In the genomic region with DNA sequence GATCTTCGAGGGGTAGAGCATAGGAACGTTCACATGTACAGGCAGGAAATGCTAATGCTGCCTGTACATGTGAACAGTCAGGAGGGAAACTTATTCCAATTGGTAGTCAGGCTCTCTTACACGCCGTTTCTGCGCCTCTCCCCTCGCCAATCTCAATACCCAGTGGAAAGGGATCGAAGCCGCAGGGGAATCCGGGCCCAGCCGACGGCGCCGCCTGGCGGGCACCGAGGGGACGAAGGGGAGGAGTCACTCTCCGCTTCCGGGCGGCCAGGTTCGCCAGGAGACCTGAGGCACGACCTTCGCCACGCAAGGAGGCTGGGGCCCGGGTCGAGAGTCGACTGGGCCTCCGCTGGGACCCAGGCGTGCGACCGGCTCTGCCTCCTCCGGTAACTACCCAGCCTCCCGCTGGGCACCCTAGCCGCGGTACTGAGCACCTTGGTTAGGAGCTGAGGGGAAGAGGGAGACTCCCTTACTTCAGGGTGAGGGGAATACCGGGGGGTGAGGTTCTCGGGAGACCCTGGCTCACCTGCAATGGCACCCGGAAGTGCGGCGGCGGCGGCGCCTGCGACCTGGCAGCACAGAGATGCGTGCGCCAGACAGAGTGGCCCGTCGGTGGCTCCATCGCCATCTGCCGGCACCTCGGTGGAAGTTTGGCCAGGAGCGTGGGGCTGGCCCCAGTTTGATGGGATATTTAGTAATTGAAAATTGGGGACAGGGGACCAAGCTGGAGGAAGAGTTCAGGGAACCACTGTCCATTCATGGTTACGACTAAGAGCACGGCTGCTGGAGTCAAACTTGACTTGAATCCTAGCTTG, we compare ENCODE assay signal across 8 cellular contexts. TPM values are rescaled to one million over a fixed set of nuclear protein-coding genes. Genes with fewer than 3 reads are reported as not detected.
DNase-seq lines count a peak whose midpoint lies in the region; ATAC-seq and TF ChIP-seq lines count a peak whose summit lies in the region.

A gene (minus strand): TSS at position 557 of the 815 bp plus-strand sequence. CDS start 1,026 bp downstream, outside the sequence.

- TF ChIP-seq POLR2A in GM19193 (IDR thresholded peaks at IDR 0.05; ENCODE audit: extremely low read depth, insufficient read depth, insufficient read length): peak; percentile 93

- TF ChIP-seq CTCF in BJ (IDR thresholded peaks at IDR 0.05; ENCODE audit: insufficient read depth, low read depth, low read length) (peak; percentile 94), left lung (IDR thresholded peaks at IDR 0.05) (peak; percentile 68 to 83)

- DNase-seq in BJ (ENCODE audit: low read depth): no peak
- peak; percentile 60 to 85 for DNase-seq in NCI-H524 (lab: John Stamatoyannopoulos, UW)
- peak; percentile 91 for DNase-seq in activated CD4-positive, alpha-beta T cell treated with anti-CD3 and anti-CD28 coated beads, Interleukin-2, amount 10 ng/mL, durations not matched to agents 7 days and 5 days
- DNase-seq in dedifferentiated amniotic fluid mesenchymal stem cell (ENCODE audit: extremely low spot score): peak; percentile 76
- peak; percentile 92 to 98 for DNase-seq in left lung
- peak; percentile 91 for DNase-seq in stimulated activated CD4-positive, alpha-beta T cell treated with anti-CD3 and anti-CD28 coated beads, Interleukin-4, amount 100 ng/mL, for 1 hour

- H3K27me3 ChIP-seq in BJ (ENCODE audit: control insufficient read depth, insufficient read depth, low read length) (no peaks in the 10 kb centered on the region), left lung (no peaks in the 10 kb centered on the region)

- POLR2A ChIA-PET in BJ (lab: Charles Lee): no interaction called here
- POLR2A ChIA-PET in activated CD4-positive, alpha-beta T cell treated with anti-CD3 and anti-CD28 coated beads, Interleukin-2, amount 10 ng/mL, durations not matched to agents 7 days and 5 days (lab: Charles Lee): interaction anchor here (0.8 kb wide), 1 partner anchor 196 kb away, joined by 3 read pairs; no protein-coding TSS in a partner anchor

- H3K4me3 Mint-ChIP-seq in activated CD4-positive, alpha-beta T cell treated with anti-CD3 and anti-CD28 coated beads, Interleukin-2, amount 10 ng/mL, durations not matched to agents 7 days and 5 days: peak within 1 kb of the TSS; percentile 87

- H3K27ac Mint-ChIP-seq in activated CD4-positive, alpha-beta T cell treated with anti-CD3 and anti-CD28 coated beads, Interleukin-2, amount 10 ng/mL, durations not matched to agents 7 days and 5 days: peak within 1 kb of the TSS; percentile 92

- no peaks in the 10 kb centered on the region for H3K27me3 Mint-ChIP-seq in activated CD4-positive, alpha-beta T cell treated with anti-CD3 and anti-CD28 coated beads, Interleukin-2, amount 10 ng/mL, durations not matched to agents 7 days and 5 days

- H3K36me3 ChIP-seq in BJ (ENCODE audit: control insufficient read depth, insufficient read depth, low read length) (peaks cover 27% of the 10 kb centered on the region), left lung (peaks cover 0 to 48% of the 10 kb centered on the region in 2 donors)

- no peaks in the 10 kb centered on the region for H3K9me3 Mint-ChIP-seq in activated CD4-positive, alpha-beta T cell treated with anti-CD3 and anti-CD28 coated beads, Interleukin-2, amount 10 ng/mL, durations not matched to agents 7 days and 5 days

- CTCF ChIA-PET in BJ (lab: Yijun Ruan, JAX): interaction anchor here (0.7 to 4.4 kb wide), 23 partner anchors 9 to 465 kb away, joined by 3 to 59 read pairs (median 3); a partner anchor contains a TSS
- CTCF ChIA-PET in activated CD4-positive, alpha-beta T cell treated with anti-CD3 and anti-CD28 coated beads, Interleukin-2, amount 10 ng/mL, durations not matched to agents 7 days and 5 days (lab: Charles Lee): interaction anchor here (0.6 to 7.6 kb wide), 14 partner anchors 9 to 1941 kb away, joined by 3 to 95 read pairs (median 5); a partner anchor contains a TSS

- H3K27ac ChIP-seq in left lung: peak within 1 kb of the TSS; percentile 95 to 96

- no peaks in the 10 kb centered on the region for H3K9me3 ChIP-seq in left lung

- intact Hi-C loops in left lung (cut with DNase I): loop anchor here in 1 of 2 donors (10.0 kb wide), 1 partner anchor 201 kb away; a partner anchor contains a TSS

- peaks cover 53% of the 10 kb centered on the region for H3K4me1 Mint-ChIP-seq in activated CD4-positive, alpha-beta T cell treated with anti-CD3 and anti-CD28 coated beads, Interleukin-2, amount 10 ng/mL, durations not matched to agents 7 days and 5 days

- ATAC-seq in HG03432 (IDR thresholded peaks at IDR 0.05; ENCODE audit: unreplicated experiment) (peak; percentile 92), left lung (peak; percentile 98)

- H3K4me3 ChIP-seq in BJ (ENCODE audit: low read depth, low read length) (peak within 1 kb of the TSS; percentile 98), left lung (peak within 1 kb of the TSS; percentile 69 to 79)

- peaks cover 33% of the 10 kb centered on the region for H3K36me3 Mint-ChIP-seq in activated CD4-positive, alpha-beta T cell treated with anti-CD3 and anti-CD28 coated beads, Interleukin-2, amount 10 ng/mL, durations not matched to agents 7 days and 5 days (ENCODE audit: low read depth)

- peaks cover 8 to 20% of the 10 kb centered on the region in 2 donors for H3K4me1 ChIP-seq in left lung

RNA-seq across cellular contexts. Expression of the gene that starts here (rescaled TPM):
- polyA plus RNA-seq in BJ (2011; rRNA removed): 18.7 and 26.9 TPM in 2 replicates
- polyA minus RNA-seq in BJ (2011; rRNA and poly(A)+ RNA removed): 10.6 and 20.0 TPM in 2 replicates
- 10 to 100 TPM; 22.0 to 29.0 TPM for total RNA-seq in activated CD4-positive, alpha-beta T cell treated with anti-CD3 and anti-CD28 coated beads, Interleukin-2, amount 10 ng/mL, durations not matched to agents 7 days and 5 days
- total RNA-seq in left lung: 10 to 100 TPM; 29.8 to 30.7 TPM
